8 cellular contexts compared by ENCODE assay signal in the genomic region with DNA sequence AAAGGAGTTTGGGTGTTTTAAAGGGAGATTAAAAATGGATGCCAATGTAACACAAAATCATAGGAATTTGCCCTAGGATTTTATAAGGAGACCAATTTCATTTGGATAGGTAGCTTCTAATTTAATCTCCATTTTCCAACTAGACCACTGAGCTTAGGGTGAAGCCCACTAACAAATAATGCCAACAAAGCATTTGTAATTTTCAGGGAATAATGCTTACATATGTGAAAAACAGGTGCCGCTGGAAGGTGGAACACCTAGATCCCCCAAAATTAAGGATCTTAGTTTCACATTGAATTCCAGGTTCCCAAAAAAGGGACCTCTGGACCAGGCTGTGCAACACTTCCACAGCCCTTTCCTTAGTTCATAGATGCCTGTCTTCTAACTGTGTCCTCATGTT.
"Had no signal": no experiment of that assay in that cellular context is flagged by ENCODE, and none has a peak within 500 bp of the region (broad histone marks: within the 10 kb centered on the region; RNA-seq: fewer than 3 reads in every experiment).

No MANE protein-coding gene starts in this region.

- H3K4me3 ChIP-seq: GM12878 had no signal

- DNase-seq: GDM1, GF-D8 had no signal

- ATAC-seq: GM12878 had no signal

- FAIRE-seq: G401.6, GM12878, GM12891, GM12892, GM18507, GM19239 had no signal
